Comparison of ENCODE assay signal across 9 cellular contexts in the genomic region with DNA sequence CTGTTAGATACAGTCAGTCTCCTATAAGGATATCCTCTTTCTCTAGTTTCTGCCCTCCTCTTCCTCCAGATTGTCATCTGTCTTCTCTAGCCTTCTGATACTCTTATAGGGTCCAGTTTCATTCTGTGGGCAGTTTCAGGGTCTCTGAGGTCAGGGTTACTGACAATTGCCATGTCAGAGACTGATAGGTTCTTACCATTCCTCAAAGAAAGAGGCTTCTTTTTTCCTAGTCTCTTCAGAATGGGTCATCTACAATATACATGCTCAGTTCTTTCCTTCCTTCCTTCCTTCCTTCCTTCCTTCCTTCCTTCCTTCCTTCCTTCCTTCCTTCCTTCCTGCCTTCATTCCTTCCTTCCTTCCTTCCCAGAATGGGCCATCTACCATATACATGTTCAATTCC. TPM values are rescaled to one million over a fixed set of nuclear protein-coding genes. Genes with fewer than 3 reads are reported as not detected.
"Had no signal": no experiment of that assay in that cellular context is flagged by ENCODE, and none has a peak within 500 bp of the region (broad histone marks: within the 10 kb centered on the region; RNA-seq: fewer than 3 reads in every experiment).

No MANE protein-coding gene starts in this region.

- H3K9ac ChIP-seq: GM23248 had no signal

- H3K9me3 ChIP-seq: HAP-1 had no signal

- H3K27ac ChIP-seq: GM23248 had no signal

- DNase-seq: GM23248, GOT3, H9, HCEC 1CT, HFFc6 had no signal

- H3K36me3 ChIP-seq: HAP-1 had no signal

- H3K4me3 ChIP-seq: GM23248, GM23338, HAP-1 had no signal

RNA-seq across cellular contexts. Expression of a gene that starts 48.1 kb away (rescaled TPM):
- total RNA-seq: GM23248, GM23338, H1, H4, H9, HFFc6 had no signal
